1 cellular context compared by ENCODE assay signal in the genomic region with DNA sequence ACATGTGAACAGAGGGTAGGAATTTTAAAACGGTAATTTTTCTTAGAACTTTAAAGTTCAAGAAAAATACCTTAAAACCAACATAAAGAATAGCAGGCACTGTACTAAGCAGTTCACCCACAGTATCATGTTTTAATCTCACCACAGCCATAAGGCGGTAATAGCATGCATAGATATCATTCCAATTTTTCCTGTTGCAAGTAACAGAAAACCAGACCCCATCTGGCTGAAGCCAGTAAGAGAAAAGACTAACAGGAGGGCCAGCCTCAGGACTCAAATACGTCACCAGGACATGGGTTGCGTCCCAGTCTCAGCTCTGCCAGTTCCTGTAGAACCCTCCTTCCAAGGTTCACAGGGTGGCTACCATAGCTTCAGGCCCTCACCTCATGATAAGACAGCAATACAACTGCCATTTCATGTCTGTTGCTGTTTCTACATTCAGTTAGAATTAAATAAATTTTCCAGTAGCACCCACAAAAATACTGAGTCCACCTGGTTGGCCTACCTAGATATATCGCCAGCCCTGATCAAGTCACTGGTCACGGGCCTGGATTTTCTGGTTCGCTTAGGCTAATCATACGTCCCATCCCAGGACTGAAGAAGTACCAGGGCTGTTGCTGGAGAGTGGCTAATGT.
TF ChIP-seq lines count a peak whose summit lies in the region.

No MANE protein-coding gene starts in this region.

TF ChIP-seq in GM12878, 131 proteins besides CTCF, POLR2A, EP300 and RAD21 (continued from another document):
- TF ChIP-seq, protein P1, sequence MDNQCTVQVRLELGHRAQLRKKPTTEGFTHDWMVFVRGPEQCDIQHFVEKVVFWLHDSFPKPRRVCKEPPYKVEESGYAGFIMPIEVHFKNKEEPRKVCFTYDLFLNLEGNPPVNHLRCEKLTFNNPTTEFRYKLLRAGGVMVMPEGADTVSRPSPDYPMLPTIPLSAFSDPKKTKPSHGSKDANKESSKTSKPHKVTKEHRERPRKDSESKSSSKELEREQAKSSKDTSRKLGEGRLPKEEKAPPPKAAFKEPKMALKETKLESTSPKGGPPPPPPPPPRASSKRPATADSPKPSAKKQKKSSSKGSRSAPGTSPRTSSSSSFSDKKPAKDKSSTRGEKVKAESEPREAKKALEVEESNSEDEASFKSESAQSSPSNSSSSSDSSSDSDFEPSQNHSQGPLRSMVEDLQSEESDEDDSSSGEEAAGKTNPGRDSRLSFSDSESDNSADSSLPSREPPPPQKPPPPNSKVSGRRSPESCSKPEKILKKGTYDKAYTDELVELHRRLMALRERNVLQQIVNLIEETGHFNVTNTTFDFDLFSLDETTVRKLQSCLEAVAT (IDR thresholded peaks at IDR 0.05), result no peak
- no peak for TF ChIP-seq CHD1 (IDR thresholded peaks at IDR 0.05; ENCODE audit: low read depth, low read length)
- TF ChIP-seq LARP7 (IDR thresholded peaks at IDR 0.05), result no peak
- TF ChIP-seq, protein P2, sequence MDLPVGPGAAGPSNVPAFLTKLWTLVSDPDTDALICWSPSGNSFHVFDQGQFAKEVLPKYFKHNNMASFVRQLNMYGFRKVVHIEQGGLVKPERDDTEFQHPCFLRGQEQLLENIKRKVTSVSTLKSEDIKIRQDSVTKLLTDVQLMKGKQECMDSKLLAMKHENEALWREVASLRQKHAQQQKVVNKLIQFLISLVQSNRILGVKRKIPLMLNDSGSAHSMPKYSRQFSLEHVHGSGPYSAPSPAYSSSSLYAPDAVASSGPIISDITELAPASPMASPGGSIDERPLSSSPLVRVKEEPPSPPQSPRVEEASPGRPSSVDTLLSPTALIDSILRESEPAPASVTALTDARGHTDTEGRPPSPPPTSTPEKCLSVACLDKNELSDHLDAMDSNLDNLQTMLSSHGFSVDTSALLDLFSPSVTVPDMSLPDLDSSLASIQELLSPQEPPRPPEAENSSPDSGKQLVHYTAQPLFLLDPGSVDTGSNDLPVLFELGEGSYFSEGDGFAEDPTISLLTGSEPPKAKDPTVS (IDR thresholded peaks at IDR 0.05; ENCODE audit: low read depth, low read length), result no peak
- TF ChIP-seq MYB (IDR thresholded peaks at IDR 0.05; ENCODE audit: borderline replicate concordance, low read depth, low read length), result no peak
- no peak for TF ChIP-seq CEBPB (IDR thresholded peaks at IDR 0.05; ENCODE audit: borderline replicate concordance in 1 of 2, low read depth in 2 of 2, low read length in 2 of 2)
- TF ChIP-seq NFYA (IDR thresholded peaks at IDR 0.05; ENCODE audit: borderline replicate concordance, low read depth, low read length), result no peak
- TF ChIP-seq BRCA1 (IDR thresholded peaks at IDR 0.05; ENCODE audit: low read depth, low read length), result no peak
- TF ChIP-seq KDM1A (IDR thresholded peaks at IDR 0.05; ENCODE audit: borderline replicate concordance), result no peak
- TF ChIP-seq MTA3 (IDR thresholded peaks at IDR 0.05; ENCODE audit: borderline replicate concordance, low read length), result no peak
- TF ChIP-seq POLR2AphosphoS5 (IDR thresholded peaks at IDR 0.05; ENCODE audit: low read length), result no peak
- TF ChIP-seq SMAD1 (IDR thresholded peaks at IDR 0.05; ENCODE audit: low read depth, partially characterized antibody), result no peak
- no peak for TF ChIP-seq ATF7 (IDR thresholded peaks at IDR 0.05; ENCODE audit: low read depth)
- TF ChIP-seq, protein P3, sequence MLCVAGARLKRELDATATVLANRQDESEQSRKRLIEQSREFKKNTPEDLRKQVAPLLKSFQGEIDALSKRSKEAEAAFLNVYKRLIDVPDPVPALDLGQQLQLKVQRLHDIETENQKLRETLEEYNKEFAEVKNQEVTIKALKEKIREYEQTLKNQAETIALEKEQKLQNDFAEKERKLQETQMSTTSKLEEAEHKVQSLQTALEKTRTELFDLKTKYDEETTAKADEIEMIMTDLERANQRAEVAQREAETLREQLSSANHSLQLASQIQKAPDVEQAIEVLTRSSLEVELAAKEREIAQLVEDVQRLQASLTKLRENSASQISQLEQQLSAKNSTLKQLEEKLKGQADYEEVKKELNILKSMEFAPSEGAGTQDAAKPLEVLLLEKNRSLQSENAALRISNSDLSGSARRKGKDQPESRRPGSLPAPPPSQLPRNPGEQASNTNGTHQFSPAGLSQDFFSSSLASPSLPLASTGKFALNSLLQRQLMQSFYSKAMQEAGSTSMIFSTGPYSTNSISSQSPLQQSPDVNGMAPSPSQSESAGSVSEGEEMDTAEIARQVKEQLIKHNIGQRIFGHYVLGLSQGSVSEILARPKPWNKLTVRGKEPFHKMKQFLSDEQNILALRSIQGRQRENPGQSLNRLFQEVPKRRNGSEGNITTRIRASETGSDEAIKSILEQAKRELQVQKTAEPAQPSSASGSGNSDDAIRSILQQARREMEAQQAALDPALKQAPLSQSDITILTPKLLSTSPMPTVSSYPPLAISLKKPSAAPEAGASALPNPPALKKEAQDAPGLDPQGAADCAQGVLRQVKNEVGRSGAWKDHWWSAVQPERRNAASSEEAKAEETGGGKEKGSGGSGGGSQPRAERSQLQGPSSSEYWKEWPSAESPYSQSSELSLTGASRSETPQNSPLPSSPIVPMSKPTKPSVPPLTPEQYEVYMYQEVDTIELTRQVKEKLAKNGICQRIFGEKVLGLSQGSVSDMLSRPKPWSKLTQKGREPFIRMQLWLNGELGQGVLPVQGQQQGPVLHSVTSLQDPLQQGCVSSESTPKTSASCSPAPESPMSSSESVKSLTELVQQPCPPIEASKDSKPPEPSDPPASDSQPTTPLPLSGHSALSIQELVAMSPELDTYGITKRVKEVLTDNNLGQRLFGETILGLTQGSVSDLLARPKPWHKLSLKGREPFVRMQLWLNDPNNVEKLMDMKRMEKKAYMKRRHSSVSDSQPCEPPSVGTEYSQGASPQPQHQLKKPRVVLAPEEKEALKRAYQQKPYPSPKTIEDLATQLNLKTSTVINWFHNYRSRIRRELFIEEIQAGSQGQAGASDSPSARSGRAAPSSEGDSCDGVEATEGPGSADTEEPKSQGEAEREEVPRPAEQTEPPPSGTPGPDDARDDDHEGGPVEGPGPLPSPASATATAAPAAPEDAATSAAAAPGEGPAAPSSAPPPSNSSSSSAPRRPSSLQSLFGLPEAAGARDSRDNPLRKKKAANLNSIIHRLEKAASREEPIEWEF (IDR thresholded peaks at IDR 0.05; ENCODE audit: insufficient replicate concordance, low read depth, low read length), result no peak
- TF ChIP-seq, protein P4, sequence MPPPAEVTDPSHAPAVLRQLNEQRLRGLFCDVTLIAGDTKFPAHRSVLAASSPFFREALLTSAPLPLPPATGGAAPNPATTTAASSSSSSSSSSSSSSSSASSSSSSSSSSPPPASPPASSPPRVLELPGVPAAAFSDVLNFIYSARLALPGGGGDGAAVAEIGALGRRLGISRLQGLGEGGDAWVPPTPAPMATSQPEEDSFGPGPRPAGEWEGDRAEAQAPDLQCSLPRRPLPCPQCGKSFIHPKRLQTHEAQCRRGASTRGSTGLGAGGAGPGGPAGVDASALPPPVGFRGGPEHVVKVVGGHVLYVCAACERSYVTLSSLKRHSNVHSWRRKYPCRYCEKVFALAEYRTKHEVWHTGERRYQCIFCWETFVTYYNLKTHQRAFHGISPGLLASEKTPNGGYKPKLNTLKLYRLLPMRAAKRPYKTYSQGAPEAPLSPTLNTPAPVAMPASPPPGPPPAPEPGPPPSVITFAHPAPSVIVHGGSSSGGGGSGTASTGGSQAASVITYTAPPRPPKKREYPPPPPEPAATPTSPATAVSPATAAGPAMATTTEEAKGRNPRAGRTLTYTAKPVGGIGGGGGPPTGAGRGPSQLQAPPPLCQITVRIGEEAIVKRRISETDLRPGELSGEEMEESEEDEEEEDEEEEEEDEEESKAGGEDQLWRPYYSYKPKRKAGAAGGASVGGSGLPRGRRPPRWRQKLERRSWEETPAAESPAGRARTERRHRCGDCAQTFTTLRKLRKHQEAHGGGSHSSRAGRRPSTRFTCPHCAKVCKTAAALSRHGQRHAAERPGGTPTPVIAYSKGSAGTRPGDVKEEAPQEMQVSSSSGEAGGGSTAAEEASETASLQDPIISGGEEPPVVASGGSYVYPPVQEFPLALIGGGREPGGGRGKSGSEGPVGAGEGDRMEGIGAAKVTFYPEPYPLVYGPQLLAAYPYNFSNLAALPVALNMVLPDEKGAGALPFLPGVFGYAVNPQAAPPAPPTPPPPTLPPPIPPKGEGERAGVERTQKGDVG (CRISPR knock-in tag; IDR thresholded peaks at IDR 0.05), result no peak
TF ChIP-seq in GM12878: peak in this region for 0.
